In genomic region chr1:230208619-230209261, GRCh38 we compare ENCODE assay signal across 9 cellular contexts.
A peak's percentile ranks its signal among the peaks of the same experiment; 100 is the strongest.
DNase-seq lines count a peak whose midpoint lies in the region; ATAC-seq, FAIRE-seq and TF ChIP-seq lines count a peak whose summit lies in the region.
"Had no signal": no experiment of that assay in that cellular context is flagged by ENCODE, and none has a peak within 500 bp of the region (broad histone marks: within the 10 kb centered on the region; RNA-seq: fewer than 3 reads in every experiment).

No MANE protein-coding gene starts in this region.

- intact Hi-C loops in naive thymus-derived CD4-positive, alpha-beta T cell (cut with micrococcal nuclease) = loop anchor here in 1 of 2 donors (10.0 kb wide), 1 partner anchor 106 kb away; no protein-coding TSS in a partner anchor

- H3K27ac ChIP-seq in naive thymus-derived CD4-positive, alpha-beta T cell (ENCODE audit: low read depth, low read length) = no peak overlapping the region
- H3K27ac ChIP-seq in MM.1S (ENCODE audit: low read length) = no peak overlapping the region
- H3K27ac ChIP-seq: parathyroid adenoma had no signal

- peaks cover 59% of the 10 kb centered on the region for H3K4me1 Mint-ChIP-seq in activated CD8-positive, alpha-beta T cell treated with anti-CD3 and anti-CD28 coated beads, Interleukin-2, amount 10 ng/mL, durations not matched to agents 7 days and 5 days (ENCODE audit: low read depth)
- peaks cover 24 to 54% (median 37%) of the 10 kb centered on the region in 7 donors for H3K4me1 Mint-ChIP-seq in naive thymus-derived CD4-positive, alpha-beta T cell

- peaks cover 0 to 20% (median 3%) of the 10 kb centered on the region in 3 experiments for H3K36me3 ChIP-seq in naive thymus-derived CD4-positive, alpha-beta T cell (ENCODE audit: control insufficient read depth in 2 of 3, insufficient read depth in 3 of 3, low read length in 3 of 3)
- H3K36me3 ChIP-seq in MM.1S (replicated peaks; ENCODE audit: insufficient read depth, low read length) = no peaks in the 10 kb centered on the region

- peaks cover 10% of the 10 kb centered on the region for H3K36me3 Mint-ChIP-seq in activated CD8-positive, alpha-beta T cell treated with anti-CD3 and anti-CD28 coated beads, Interleukin-2, amount 10 ng/mL, durations not matched to agents 7 days and 5 days (ENCODE audit: low read depth)
- H3K36me3 Mint-ChIP-seq in naive thymus-derived CD4-positive, alpha-beta T cell = peaks cover 0 to 57% (median 19%) of the 10 kb centered on the region in 5 donors

- H3K9me2 ChIP-seq in MM.1S (replicated peaks; ENCODE audit: insufficient read depth, low read length) = no peaks in the 10 kb centered on the region

- CTCF ChIA-PET in activated CD8-positive, alpha-beta T cell treated with anti-CD3 and anti-CD28 coated beads, Interleukin-2, amount 10 ng/mL, durations not matched to agents 7 days and 5 days (lab: Charles Lee) = interaction anchor here (1.0 to 1.8 kb wide), 3 partner anchors 16 to 97 kb away, joined by 3 to 5 read pairs (median 3); no protein-coding TSS in a partner anchor
- CTCF ChIA-PET in naive thymus-derived CD4-positive, alpha-beta T cell (lab: Charles Lee) = no interaction called here

- peaks cover 54% of the 10 kb centered on the region for H3K79me2 ChIP-seq in MM.1S (ENCODE audit: low read length)
- H3K79me2 ChIP-seq: parathyroid adenoma had no signal

- no peaks in the 10 kb centered on the region for H3K9me3 Mint-ChIP-seq in activated CD8-positive, alpha-beta T cell treated with anti-CD3 and anti-CD28 coated beads, Interleukin-2, amount 10 ng/mL, durations not matched to agents 7 days and 5 days (ENCODE audit: insufficient read depth)
- peaks cover 0 to 4% (median 0%) of the 10 kb centered on the region in 11 donors for H3K9me3 Mint-ChIP-seq in naive thymus-derived CD4-positive, alpha-beta T cell

- peak overlapping the region; percentile 8 for H3K4me3 Mint-ChIP-seq in activated CD8-positive, alpha-beta T cell treated with anti-CD3 and anti-CD28 coated beads, Interleukin-2, amount 10 ng/mL, durations not matched to agents 7 days and 5 days
- peak overlapping the region in 1 of 10 donors; percentile 72 for H3K4me3 Mint-ChIP-seq in naive thymus-derived CD4-positive, alpha-beta T cell

- peak overlapping the region; percentile 89 for H3K27ac Mint-ChIP-seq in activated CD8-positive, alpha-beta T cell treated with anti-CD3 and anti-CD28 coated beads, Interleukin-2, amount 10 ng/mL, durations not matched to agents 7 days and 5 days
- peak overlapping the region in 8 of 9 donors; percentile 1 to 88 (median 30) for H3K27ac Mint-ChIP-seq in naive thymus-derived CD4-positive, alpha-beta T cell

- H3K27me3 ChIP-seq in naive thymus-derived CD4-positive, alpha-beta T cell (ENCODE audit: control insufficient read depth in 2 of 2, insufficient read depth in 2 of 2, low read length in 2 of 2) = no peaks in the 10 kb centered on the region
- H3K27me3 ChIP-seq in MM.1S (replicated peaks; ENCODE audit: insufficient read depth, low read length) = no peaks in the 10 kb centered on the region

- H2AFZ ChIP-seq in MM.1S (ENCODE audit: low read length) = no peak overlapping the region
- H2AFZ ChIP-seq: parathyroid adenoma had no signal

- peak; percentile 57 for DNase-seq in activated CD8-positive, alpha-beta T cell treated with anti-CD3 and anti-CD28 coated beads, Interleukin-2, amount 10 ng/mL, durations not matched to agents 7 days and 5 days
- peak in 1 of 9 donors; percentile 61 for DNase-seq in naive thymus-derived CD4-positive, alpha-beta T cell
- no peak for DNase-seq in MM.1S
- DNase-seq in HTR-8/SVneo (ENCODE audit: insufficient read length, low spot score) = no peak
- DNase-seq in CD1c-positive myeloid dendritic cell (ENCODE audit: extremely low spot score) = no peak
- DNase-seq in COLO829 (ENCODE audit: low spot score) = no peak

- no peak for TF ChIP-seq POLR2A in GM18505 (IDR thresholded peaks at IDR 0.05; ENCODE audit: borderline replicate concordance, extremely low read depth, insufficient read depth, insufficient read length)

- POLR2A ChIA-PET in activated CD8-positive, alpha-beta T cell treated with anti-CD3 and anti-CD28 coated beads, Interleukin-2, amount 10 ng/mL, durations not matched to agents 7 days and 5 days (lab: Charles Lee) = interaction anchor here (0.6 to 1.5 kb wide), 3 partner anchors 12 to 712 kb away, joined by 3 to 4 read pairs (median 3); no protein-coding TSS in a partner anchor
- POLR2A ChIA-PET in naive thymus-derived CD4-positive, alpha-beta T cell (lab: Charles Lee) = no interaction called here

- no peak overlapping the region for H3K4me2 ChIP-seq in MM.1S (ENCODE audit: low read depth, low read length)

- TF ChIP-seq CTCF in MM.1S (IDR thresholded peaks at IDR 0.05; ENCODE audit: low read length) = no peak

- ATAC-seq in GM18505 (IDR thresholded peaks at IDR 0.05; ENCODE audit: unreplicated experiment) (peak; percentile 51), HG02610 (IDR thresholded peaks at IDR 0.05; ENCODE audit: unreplicated experiment) (peak; percentile 46)
- ATAC-seq in activated CD8-positive, alpha-beta T cell treated with anti-CD3 and anti-CD28 coated beads, Interleukin-2, amount 10 ng/mL, durations not matched to agents 7 days and 5 days = peak; percentile 82
- ATAC-seq in naive thymus-derived CD4-positive, alpha-beta T cell = peak; percentile 58

- H3K9ac ChIP-seq in MM.1S (ENCODE audit: low read length) = no peak overlapping the region
- H3K9ac ChIP-seq: parathyroid adenoma had no signal

- FAIRE-seq in HTR-8/SVneo (lab: Jason Lieb, UNC) = no peak

- no peaks in the 10 kb centered on the region for H3K27me3 Mint-ChIP-seq in activated CD8-positive, alpha-beta T cell treated with anti-CD3 and anti-CD28 coated beads, Interleukin-2, amount 10 ng/mL, durations not matched to agents 7 days and 5 days (ENCODE audit: low read depth)
- no peaks in the 10 kb centered on the region for H3K27me3 Mint-ChIP-seq in naive thymus-derived CD4-positive, alpha-beta T cell

- peaks cover 19% of the 10 kb centered on the region for H3F3A ChIP-seq in MM.1S (ENCODE audit: insufficient read depth, low read length)

- no peaks in the 10 kb centered on the region for H3K9me3 ChIP-seq in naive thymus-derived CD4-positive, alpha-beta T cell (ENCODE audit: control insufficient read depth in 2 of 3, low read length in 3 of 3)
- no peaks in the 10 kb centered on the region for H3K9me3 ChIP-seq in MM.1S (replicated peaks; ENCODE audit: insufficient read depth, low read length)

- no peak overlapping the region for H3K4me3 ChIP-seq in naive thymus-derived CD4-positive, alpha-beta T cell (ENCODE audit: low read length)
- H3K4me3 ChIP-seq in MM.1S (ENCODE audit: low read length) = no peak overlapping the region

- H4K20me1 ChIP-seq in MM.1S (ENCODE audit: insufficient read depth, low read length) = no peaks in the 10 kb centered on the region

- H3K4me1 ChIP-seq in naive thymus-derived CD4-positive, alpha-beta T cell (ENCODE audit: control insufficient read depth in 2 of 2, insufficient read depth in 2 of 2, low read length in 2 of 2) = no peaks in the 10 kb centered on the region
- H3K4me1 ChIP-seq in MM.1S (ENCODE audit: low read length) = peaks cover 20% of the 10 kb centered on the region
- H3K4me1 ChIP-seq: parathyroid adenoma had no signal
